In genomic region chr17:48972749-48973097, GRCh38 we compare ENCODE assay signal across 21 cellular contexts. TPM values are rescaled to one million over a fixed set of nuclear protein-coding genes. Genes with fewer than 3 reads are reported as not detected.
A peak's percentile ranks its signal among the peaks of the same experiment; 100 is the strongest.
DNase-seq lines count a peak whose midpoint lies in the region; ATAC-seq, FAIRE-seq and TF ChIP-seq lines count a peak whose summit lies in the region.
"Had no signal": no experiment of that assay in that cellular context is flagged by ENCODE, and none has a peak within 500 bp of the region (broad histone marks: within the 10 kb centered on the region; RNA-seq: fewer than 3 reads in every experiment).

No MANE protein-coding gene starts in this region.

- H3K4me1 ChIP-seq in breast epithelium (no peaks in the 10 kb centered on the region), K562 (replicated peaks in 1 of 2; ENCODE audit: control insufficient read depth in 2 of 2, insufficient read depth in 2 of 2, low read length in 2 of 2) (peaks cover 34 to 37% of the 10 kb centered on the region in 2 experiments), mesodermal cell (ENCODE audit: control insufficient read depth, insufficient read depth, low read length, poor library complexity, severe bottlenecking) (peaks cover 42% of the 10 kb centered on the region)
- H3K4me1 ChIP-seq: thyroid gland had no signal

- peak overlapping the region; percentile 94 for H2AFZ ChIP-seq in K562 (ENCODE audit: low read depth, low read length)

- H3K9ac ChIP-seq in K562 (ENCODE audit: insufficient read depth in 1 of 2, low read depth in 2 of 2, low read length in 2 of 2) = peak overlapping the region; percentile 53 to 55; a peak in 2 of 4 replicates

- H3K79me2 ChIP-seq in K562 (ENCODE audit: control insufficient read depth, insufficient read depth, low read length) = no peaks in the 10 kb centered on the region

- 26% methylated on average over 7 of the region's 7 CpGs for WGBS in K562 (ENCODE audit: insufficient coverage, low coverage, missing lambda C conversion rate)
- WGBS in mesodermal cell (ENCODE audit: insufficient coverage in 2 of 2), 2 experiments = 52 to 56% methylated on average over 5 to 6 of the region's 7 CpGs

- in situ Hi-C loops in K562 (cut with MboI) = no loop called here

- H3K27ac Mint-ChIP-seq in MCF 10A (ENCODE audit: low read depth, unreplicated experiment) = no peak overlapping the region
- H3K27ac Mint-ChIP-seq: CD14-positive monocyte had no signal

- TF ChIP-seq POLR2A in breast epithelium (IDR thresholded peaks at IDR 0.05) = no peak
- TF ChIP-seq POLR2A in K562 (conservative IDR thresholded peaks at IDR 0.05) = no peak

- DNase-seq in MCF 10A (ENCODE audit: unreplicated experiment) (no peak), breast epithelium (ENCODE audit: low spot score in 2 of 2) (no peak), K562 (ENCODE audit: extremely low read depth in 1 of 4, low spot score in 3 of 4) (no peak), amniotic stem cell (lab: John Stamatoyannopoulos, UW) (no peak), germinal center (ENCODE audit: low spot score) (no peak)
- no peak for DNase-seq in stimulated activated CD4-positive, alpha-beta T cell treated with anti-CD3 and anti-CD28 coated beads, Interleukin-4, amount 100 ng/mL, for 1 hour
- DNase-seq: activated gamma-delta T cell, DND-41, hippocampal formation, NCI-H1417 treated with DMSO at 0.1 percent for 48 hours, small intestine, thyroid gland had no signal

- H3K27ac ChIP-seq in breast epithelium (no peak overlapping the region), K562 (ENCODE audit: extremely low read depth, low read depth, low read length) (peak overlapping the region; percentile 84), mesodermal cell (ENCODE audit: low read depth, low read length, severe bottlenecking) (peak overlapping the region; percentile 98)
- H3K27ac ChIP-seq: thyroid gland had no signal

- H3K27me3 ChIP-seq in breast epithelium = peaks cover 0 to 43% of the 10 kb centered on the region in 2 donors
- H3K27me3 ChIP-seq in K562 (ENCODE audit: control insufficient read depth in 2 of 2, insufficient read depth in 2 of 2, low read length in 2 of 2) = no peaks in the 10 kb centered on the region
- H3K27me3 ChIP-seq: thyroid gland had no signal

- no TSS peak for BruUV-seq in MCF 10A (replicated peaks; lab: Mats Ljungman, UMichigan)
- BruUV-seq in K562 (replicated peaks; lab: Mats Ljungman, UMichigan) = no TSS peak

- peaks cover 18% of the 10 kb centered on the region for H3K4me1 Mint-ChIP-seq in MCF 10A (ENCODE audit: insufficient read depth, unreplicated experiment)

- H3K36me3 ChIP-seq in breast epithelium (no peaks in the 10 kb centered on the region), K562 (ENCODE audit: control insufficient read depth, insufficient read depth, low read length) (no peaks in the 10 kb centered on the region), mesodermal cell (ENCODE audit: control insufficient read depth, insufficient read depth, low read length) (no peaks in the 10 kb centered on the region)
- H3K36me3 ChIP-seq: thyroid gland had no signal

- no peaks in the 10 kb centered on the region for H3K9me3 Mint-ChIP-seq in MCF 10A (ENCODE audit: unreplicated experiment)
- H3K9me3 Mint-ChIP-seq: CD14-positive monocyte had no signal

- no peaks in the 10 kb centered on the region for H3K9me1 ChIP-seq in K562 (ENCODE audit: control insufficient read depth, insufficient read depth, low read length)

- intact Hi-C loops in MCF 10A (cut with micrococcal nuclease) = no loop called here
- intact Hi-C loops in breast epithelium (cut with DNase I; ENCODE audit: low total_unique reads) = no loop called here
- intact Hi-C loops in K562 (cut with micrococcal nuclease) = loop anchor here (2.0 kb wide), 1 partner anchor 22 kb away; no protein-coding TSS in a partner anchor

- no peak for TF ChIP-seq EP300 in K562 (IDR thresholded peaks at IDR 0.05; ENCODE audit: low read length)

- no peak for FAIRE-seq in K562 (lab: Jason Lieb, UNC)
- FAIRE-seq: small intestine had no signal

- H4K20me1 ChIP-seq in K562 (replicated peaks; ENCODE audit: control insufficient read depth, insufficient read depth, low read length) = no peaks in the 10 kb centered on the region

- ATAC-seq in K562 (no peak), GM18909 (IDR thresholded peaks at IDR 0.05; ENCODE audit: poor library complexity, unreplicated experiment) (no peak)

- H3K4me3 ChIP-seq in breast epithelium (no peak overlapping the region), K562 (peak overlapping the region; percentile 1; the same call in 1 of the 2 replicates), mesodermal cell (ENCODE audit: extremely low read depth, insufficient read depth, low read length, poor library complexity, severe bottlenecking) (no peak overlapping the region)
- H3K4me3 ChIP-seq: mucosa of descending colon, thyroid gland had no signal

- peak overlapping the region; percentile 76 for H3K4me2 ChIP-seq in K562 (ENCODE audit: insufficient read depth, low read length)

- H3K36me3 Mint-ChIP-seq in MCF 10A (ENCODE audit: insufficient read depth, unreplicated experiment) = no peaks in the 10 kb centered on the region
- H3K36me3 Mint-ChIP-seq: CD14-positive monocyte had no signal

- POLR2A ChIA-PET in MCF 10A (lab: Yijun Ruan, JAX) = no interaction called here
- POLR2A ChIA-PET in K562 (lab: Yijun Ruan, JAX) = interaction anchor here (0.6 to 3.7 kb wide), 6 partner anchors 12 to 1784 kb away, joined by 3 to 31 read pairs (median 4); partner anchors contain the start of genes CDC27 and SNF8

- peak overlapping the region; percentile 22 for H3K4me3 Mint-ChIP-seq in MCF 10A (ENCODE audit: unreplicated experiment)

- no peak for TF ChIP-seq RAD21 in K562 (CRISPR knock-in tag; conservative IDR thresholded peaks at IDR 0.05 in 1 of 2, IDR thresholded peaks at IDR 0.05 in 1 of 2)

- H3K27me3 Mint-ChIP-seq in MCF 10A (ENCODE audit: insufficient read depth, unreplicated experiment) = peaks cover 7% of the 10 kb centered on the region

- TF ChIP-seq CTCF in MCF 10A (IDR thresholded peaks at IDR 0.05; ENCODE audit: unreplicated experiment) (no peak), breast epithelium (IDR thresholded peaks at IDR 0.05) (no peak), K562 (IDR thresholded peaks at IDR 0.05 in 2 of 3, conservative IDR thresholded peaks at IDR 0.05 in 1 of 3; ENCODE audit: insufficient read depth in 2 of 3, low read depth in 1 of 3, low read length in 3 of 3) (no peak)

- CTCF ChIA-PET in MCF 10A (lab: Yijun Ruan, JAX) = interaction anchor here (1.6 kb wide), 1 partner anchor 60 kb away, joined by 4 read pairs; no protein-coding TSS in a partner anchor
- CTCF ChIA-PET in K562 (lab: Yijun Ruan, JAX; ENCODE audit: low intra/inter-chr PET ratio) = no interaction called here

- H3K9me3 ChIP-seq in breast epithelium = no peaks in the 10 kb centered on the region
- H3K9me3 ChIP-seq in K562 (replicated peaks; ENCODE audit: control insufficient read depth, insufficient read depth, low read depth, low read length) = no peaks in the 10 kb centered on the region
- no peaks in the 10 kb centered on the region for H3K9me3 ChIP-seq in mesodermal cell (ENCODE audit: control insufficient read depth, low read length)
- H3K9me3 ChIP-seq: mucosa of descending colon, thyroid gland had no signal

RNA-seq across cellular contexts. Expression of gene GIP, which starts 4.3 kb away (rescaled TPM):
- total RNA-seq in MCF 10A (2022) (not detected in 2 replicates), breast epithelium (not detected), K562 (2014; rRNA removed) (not detected in 2 replicates), K562 (2014; rRNA removed; fragmentation: Illumina TruSeq; extraction: Trizol) (not detected in 2 replicates), K562 (2015; rRNA removed; fragmentation: Illumina TruSeq; extraction: Trizol) (not detected in 2 replicates), K562 (2021) (not detected in 2 replicates)
- not detected in 2 replicates for total RNA-seq in K562 (2011; cell fraction: chromatin; rRNA removed; ENCODE audit: low replicate concordance)
- not detected in 2 replicates for total RNA-seq in K562 (2011; cell fraction: nucleolus; rRNA removed)
- not detected in 2 replicates for total RNA-seq in K562 (2011; cell fraction: nucleoplasm; rRNA removed)
- polyA plus RNA-seq in K562 (2011; rRNA removed) (0.15 TPM in 1 of 2 replicates, not detected in the other), K562 (2014; fragmentation: Illumina TruSeq; extraction: Trizol) (not detected in 2 replicates), K562 (2014; fragmentation: Nextera tagmentation; extraction: Ambion mirVana) (under 1 TPM in 1 of 2 experiments, not detected in 1; 0.08 TPM), K562 (2014; rRNA removed) (0.12 TPM in 1 of 2 replicates, not detected in the other)
- polyA plus RNA-seq in K562 (2011; cell fraction: cytosol; rRNA removed) = not detected in 2 replicates
- polyA plus RNA-seq in K562 (2011; cell fraction: nucleus; rRNA removed) = not detected in 2 replicates
- 0.16 TPM in 1 of 2 replicates, not detected in the other for polyA plus RNA-seq in K562 (2012)
- polyA minus RNA-seq in K562 (2011; rRNA and poly(A)+ RNA removed) = not detected in 2 replicates
- polyA minus RNA-seq in K562 (2011; cell fraction: cytosol; rRNA and poly(A)+ RNA removed) = not detected in 2 replicates
- polyA minus RNA-seq in K562 (2011; cell fraction: nucleus; rRNA and poly(A)+ RNA removed) = not detected in 2 replicates
- polyA plus RNA-seq in mesodermal cell (2013, experiment 1 of 2) = 0.77 TPM
- polyA plus RNA-seq in mesodermal cell (2013, experiment 2 of 2) = 1.3 TPM
- total RNA-seq: dermis blood vessel endothelial cell; left cardiac atrium; LHCN-M2; mucosa of descending colon; omental fat pad; T-helper 2 cell treated with Interferon-gamma antibody and Interleukin-4, amounts not matched to agents 100 ng/mL and 5 ng/mL, for 36 hours; thyroid gland had no signal
- polyA plus RNA-seq: CD14-positive monocyte had no signal

RNA-seq across cellular contexts. Expression of gene IGF2BP1, which starts 24.5 kb away (rescaled TPM):
- total RNA-seq in MCF 10A (2022) (0.02 and 0.27 TPM in 2 replicates), breast epithelium (not detected), K562 (2014; rRNA removed) (53.6 and 61.6 TPM in 2 replicates), K562 (2014; rRNA removed; fragmentation: Illumina TruSeq; extraction: Trizol) (64.8 and 66.8 TPM in 2 replicates), K562 (2015; rRNA removed; fragmentation: Illumina TruSeq; extraction: Trizol) (65.5 and 72.0 TPM in 2 replicates), K562 (2021) (291 and 318 TPM in 2 replicates)
- total RNA-seq in K562 (2011; cell fraction: chromatin; rRNA removed; ENCODE audit: low replicate concordance) = 94.9 and 96.9 TPM in 2 replicates
- total RNA-seq in K562 (2011; cell fraction: nucleolus; rRNA removed) = 61.6 and 67.2 TPM in 2 replicates
- total RNA-seq in K562 (2011; cell fraction: nucleoplasm; rRNA removed) = 82.5 and 120 TPM in 2 replicates
- polyA plus RNA-seq in K562 (2011; rRNA removed) (27.4 and 31.8 TPM in 2 replicates), K562 (2014; fragmentation: Illumina TruSeq; extraction: Trizol) (71.8 and 80.4 TPM in 2 replicates), K562 (2014; fragmentation: Nextera tagmentation; extraction: Ambion mirVana) (10 to 100 TPM; 13.0 to 13.8 TPM), K562 (2014; rRNA removed) (41.5 and 47.2 TPM in 2 replicates)
- 27.0 and 46.4 TPM in 2 replicates for polyA plus RNA-seq in K562 (2011; cell fraction: cytosol; rRNA removed)
- 52.8 and 86.1 TPM in 2 replicates for polyA plus RNA-seq in K562 (2011; cell fraction: nucleus; rRNA removed)
- 50.4 and 60.4 TPM in 2 replicates for polyA plus RNA-seq in K562 (2012)
- polyA minus RNA-seq in K562 (2011; rRNA and poly(A)+ RNA removed) = 59.8 and 69.5 TPM in 2 replicates
- 92.6 and 107 TPM in 2 replicates for polyA minus RNA-seq in K562 (2011; cell fraction: cytosol; rRNA and poly(A)+ RNA removed)
- 27.3 and 40.9 TPM in 2 replicates for polyA minus RNA-seq in K562 (2011; cell fraction: nucleus; rRNA and poly(A)+ RNA removed)
- 132 TPM for polyA plus RNA-seq in mesodermal cell (2013, experiment 1 of 2)
- 126 TPM for polyA plus RNA-seq in mesodermal cell (2013, experiment 2 of 2)
- polyA plus RNA-seq: CD14-positive monocyte had no signal

RNA-seq across cellular contexts. Expression of gene SNF8, which starts 28.1 kb away (rescaled TPM):
- total RNA-seq in MCF 10A (2022) (156 and 184 TPM in 2 replicates), breast epithelium (10 to 100 TPM; 75.7 to 83.4 (median 76.7) TPM), K562 (2014; rRNA removed) (126 and 127 TPM in 2 replicates), K562 (2014; rRNA removed; fragmentation: Illumina TruSeq; extraction: Trizol) (92.5 and 96.8 TPM in 2 replicates), K562 (2015; rRNA removed; fragmentation: Illumina TruSeq; extraction: Trizol) (90.9 and 92.9 TPM in 2 replicates), K562 (2021) (124 and 130 TPM in 2 replicates)
- total RNA-seq in K562 (2011; cell fraction: chromatin; rRNA removed; ENCODE audit: low replicate concordance) = 90.9 and 129 TPM in 2 replicates
- total RNA-seq in K562 (2011; cell fraction: nucleolus; rRNA removed) = 86.9 and 95.7 TPM in 2 replicates
- total RNA-seq in K562 (2011; cell fraction: nucleoplasm; rRNA removed) = 108 and 129 TPM in 2 replicates
- polyA plus RNA-seq in K562 (2011; rRNA removed) (98.7 and 117 TPM in 2 replicates), K562 (2014; fragmentation: Illumina TruSeq; extraction: Trizol) (128 and 132 TPM in 2 replicates), K562 (2014; fragmentation: Nextera tagmentation; extraction: Ambion mirVana) (1 to 10 TPM; 6.9 to 9.0 TPM), K562 (2014; rRNA removed) (143 and 149 TPM in 2 replicates)
- polyA plus RNA-seq in K562 (2011; cell fraction: cytosol; rRNA removed) = 126 and 130 TPM in 2 replicates
- polyA plus RNA-seq in K562 (2011; cell fraction: nucleus; rRNA removed) = 54.4 and 56.9 TPM in 2 replicates
- 103 and 109 TPM in 2 replicates for polyA plus RNA-seq in K562 (2012)
- 76.9 and 111 TPM in 2 replicates for polyA minus RNA-seq in K562 (2011; rRNA and poly(A)+ RNA removed)
- 45.1 and 48.6 TPM in 2 replicates for polyA minus RNA-seq in K562 (2011; cell fraction: cytosol; rRNA and poly(A)+ RNA removed)
- polyA minus RNA-seq in K562 (2011; cell fraction: nucleus; rRNA and poly(A)+ RNA removed) = 17.2 and 22.2 TPM in 2 replicates
- polyA plus RNA-seq in mesodermal cell (2013, experiment 1 of 2) = 163 TPM
- polyA plus RNA-seq in mesodermal cell (2013, experiment 2 of 2) = 133 TPM

Comparison
In these comparisons a context has a peak if more than half of its experiments do, and no peak if none do; other contexts are left out.
1. H3K27ac ChIP-seq: peak in K562 (single experiment) and mesodermal cell (single experiment); none in breast epithelium (0 of 2).
2. RNA of gene IGF2BP1, which starts 24.5 kb away (total RNA-seq): 53.6 to 318 TPM in K562; 0.02 to 0.27 TPM in MCF 10A and not detected in breast epithelium; every median in the first group is over 10 times any median in the second.